Comparison of ENCODE assay signal across 12 cellular contexts in the genomic region with DNA sequence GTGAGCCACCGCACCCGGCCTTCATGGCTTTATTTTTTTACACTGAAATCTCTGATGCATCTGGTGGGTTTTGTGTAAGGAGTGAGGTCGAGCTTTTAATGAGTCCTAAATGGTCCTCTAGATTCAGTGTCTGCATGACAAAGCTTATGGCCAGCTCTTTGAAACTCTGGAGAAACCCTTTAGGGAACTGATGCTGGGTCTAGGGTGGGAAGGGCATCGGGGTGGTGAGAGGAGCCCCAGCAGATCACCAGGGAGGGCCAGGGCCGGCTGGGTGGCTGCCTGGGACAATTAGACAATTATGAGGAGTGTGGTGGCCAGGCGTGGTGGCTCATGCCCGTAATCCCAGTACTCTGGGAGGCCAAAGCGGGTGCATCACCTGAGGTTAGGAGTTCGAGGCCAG.
DNase-seq lines count a peak whose midpoint lies in the region; ATAC-seq and TF ChIP-seq lines count a peak whose summit lies in the region.
"Had no signal": no experiment of that assay in that cellular context is flagged by ENCODE, and none has a peak within 500 bp of the region (broad histone marks: within the 10 kb centered on the region; RNA-seq: fewer than 3 reads in every experiment).

No MANE protein-coding gene starts in this region.

- peak overlapping the region; percentile 93 for H3K4me3 Mint-ChIP-seq in natural killer cell

- in situ Hi-C loops in brain microvascular endothelial cell (cut with HindIII; ENCODE audit: low pct_ligation_motif_present, low sequenced_read_pairs), result no loop called here

- H3K4me3 ChIP-seq in brain microvascular endothelial cell (ENCODE audit: low read depth, low read length) (no peak overlapping the region), vagina (no peak overlapping the region)
- H3K4me3 ChIP-seq: lung, PC-9 had no signal

- peak overlapping the region; percentile 51 for H3K27ac ChIP-seq in brain microvascular endothelial cell
- peak overlapping the region; percentile 69 for H3K27ac ChIP-seq in vagina

- TF ChIP-seq CTCF in brain microvascular endothelial cell (IDR thresholded peaks at IDR 0.05; ENCODE audit: low read depth, low read length, missing control alignments) (no peak), natural killer cell (IDR thresholded peaks at IDR 0.05) (no peak), vagina (IDR thresholded peaks at IDR 0.05) (no peak)

- DNase-seq in Right ventricle myocardium superior (peak; percentile 26), cardiac septum (ENCODE audit: low spot score) (no peak), brain microvascular endothelial cell (no peak), natural killer cell (no peak), vagina (ENCODE audit: extremely low spot score in 2 of 2) (no peak), NCI-H2227 treated with DMSO at 0.1 percent for 48 hours (lab: John Stamatoyannopoulos, UW) (no peak)
- DNase-seq: activated CD4-positive, CD25-positive, alpha-beta regulatory T cell; NCI-H1105; PC-9 had no signal

- no peaks in the 10 kb centered on the region for H3K9me3 ChIP-seq in vagina

- H3K36me3 ChIP-seq in brain microvascular endothelial cell (replicated peaks), result no peaks in the 10 kb centered on the region
- H3K36me3 ChIP-seq in vagina, result no peaks in the 10 kb centered on the region

- H3K27ac Mint-ChIP-seq in natural killer cell, result peak overlapping the region; percentile 34 to 82

- peaks cover 12 to 18% of the 10 kb centered on the region in 2 donors for H3K4me1 Mint-ChIP-seq in natural killer cell

- intact Hi-C loops in Right ventricle myocardium superior (cut with DNase I), result no loop called here
- intact Hi-C loops in cardiac septum (cut with DNase I), result no loop called here
- intact Hi-C loops in natural killer cell (cut with micrococcal nuclease), result no loop called here
- intact Hi-C loops in vagina (cut with DNase I), result no loop called here

- no peaks in the 10 kb centered on the region for H3K9me3 Mint-ChIP-seq in natural killer cell

- H3K36me3 Mint-ChIP-seq in natural killer cell, result no peaks in the 10 kb centered on the region

- H3K27me3 ChIP-seq in brain microvascular endothelial cell (replicated peaks) (no peaks in the 10 kb centered on the region), vagina (no peaks in the 10 kb centered on the region)

- peaks cover 24% of the 10 kb centered on the region for H3K4me1 ChIP-seq in vagina

- H3K27me3 Mint-ChIP-seq in natural killer cell (ENCODE audit: low read depth in 2 of 2), result no peaks in the 10 kb centered on the region

- TF ChIP-seq POLR2A in vagina (IDR thresholded peaks at IDR 0.05), result no peak

- ATAC-seq in Right ventricle myocardium superior (ENCODE audit: poor library complexity) (no peak), natural killer cell (no peak), HG03039 (IDR thresholded peaks at IDR 0.05; ENCODE audit: unreplicated experiment) (no peak), HG02973 (IDR thresholded peaks at IDR 0.05; ENCODE audit: unreplicated experiment) (no peak)
